Comparison of ENCODE assay signal across 1 cellular context in the genomic region with DNA sequence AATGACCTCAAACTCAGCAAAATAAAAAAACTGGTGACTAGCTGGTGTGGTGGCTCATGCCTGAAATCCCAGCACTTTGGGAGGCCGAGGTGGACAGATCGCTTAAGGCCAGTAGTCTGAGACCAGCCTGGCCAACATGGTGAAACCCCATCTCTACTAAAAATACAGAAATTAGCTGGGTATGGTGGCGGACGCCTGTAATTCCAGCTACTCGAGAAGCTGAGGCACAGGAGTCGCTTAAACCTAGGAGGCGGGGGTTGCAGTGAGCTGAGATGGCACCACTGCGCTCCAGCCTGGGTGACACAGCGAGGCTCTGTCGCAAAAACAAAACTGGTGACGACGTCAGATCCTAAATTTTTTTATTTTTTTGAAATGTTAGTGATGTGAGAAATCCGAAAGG.
TF ChIP-seq lines count a peak whose summit lies in the region.

No MANE protein-coding gene starts in this region.

TF ChIP-seq in GM23338, 12 proteins besides CTCF, POLR2A, EP300 and RAD21 (continued from another document):
- TF ChIP-seq ZNF462 (CRISPR knock-in tag; IDR thresholded peaks at IDR 0.05) (no peak), EZH2 (IDR thresholded peaks at IDR 0.05; ENCODE audit: low read depth, unreplicated experiment) (no peak), ZNF114 (CRISPR knock-in tag; IDR thresholded peaks at IDR 0.05) (no peak), POLR2AphosphoS5 (IDR thresholded peaks at IDR 0.05; ENCODE audit: low read depth) (no peak)
- TF ChIP-seq, protein P1, sequence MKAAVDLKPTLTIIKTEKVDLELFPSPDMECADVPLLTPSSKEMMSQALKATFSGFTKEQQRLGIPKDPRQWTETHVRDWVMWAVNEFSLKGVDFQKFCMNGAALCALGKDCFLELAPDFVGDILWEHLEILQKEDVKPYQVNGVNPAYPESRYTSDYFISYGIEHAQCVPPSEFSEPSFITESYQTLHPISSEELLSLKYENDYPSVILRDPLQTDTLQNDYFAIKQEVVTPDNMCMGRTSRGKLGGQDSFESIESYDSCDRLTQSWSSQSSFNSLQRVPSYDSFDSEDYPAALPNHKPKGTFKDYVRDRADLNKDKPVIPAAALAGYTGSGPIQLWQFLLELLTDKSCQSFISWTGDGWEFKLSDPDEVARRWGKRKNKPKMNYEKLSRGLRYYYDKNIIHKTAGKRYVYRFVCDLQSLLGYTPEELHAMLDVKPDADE (IDR thresholded peaks at IDR 0.05) = no peak
TF ChIP-seq in GM23338: peak in this region for 0.
